1 cellular context compared by ENCODE assay signal in genomic region chr14:58272589-58273372, GRCh38.
TF ChIP-seq lines count a peak whose summit lies in the region.

No MANE protein-coding gene starts in this region.

TF ChIP-seq in HepG2, 621 proteins besides CTCF, POLR2A, EP300 and RAD21 (continued from another document and continues in another):
- TF ChIP-seq THAP11 (CRISPR knock-in tag; IDR thresholded peaks at IDR 0.05) (peak; percentile 58), ZNF30 (CRISPR knock-in tag; IDR thresholded peaks at IDR 0.05) (no peak), KMT2B (CRISPR knock-in tag; IDR thresholded peaks at IDR 0.05) (peak; percentile 56), TGIF2 (CRISPR knock-in tag; IDR thresholded peaks at IDR 0.05) (no peak), KLF9 (CRISPR knock-in tag; IDR thresholded peaks at IDR 0.05; ENCODE audit: low read depth) (no peak), KLF11 (CRISPR knock-in tag; IDR thresholded peaks at IDR 0.05) (no peak), ZUFSP (CRISPR knock-in tag; IDR thresholded peaks at IDR 0.05; ENCODE audit: borderline replicate concordance) (no peak), ZSCAN22 (CRISPR knock-in tag; IDR thresholded peaks at IDR 0.05) (no peak), ZNF414 (CRISPR knock-in tag; IDR thresholded peaks at IDR 0.05) (no peak), ZNF747 (CRISPR knock-in tag; IDR thresholded peaks at IDR 0.05; ENCODE audit: borderline replicate concordance) (no peak), ZBTB7A (CRISPR knock-in tag; IDR thresholded peaks at IDR 0.05) (no peak), ETV6 (CRISPR knock-in tag; conservative IDR thresholded peaks at IDR 0.05) (no peak), ZNF546 (CRISPR knock-in tag; conservative IDR thresholded peaks at IDR 0.05) (no peak), PAWR (CRISPR knock-in tag; IDR thresholded peaks at IDR 0.05; ENCODE audit: borderline replicate concordance) (no peak), ELF1 (CRISPR knock-in tag; IDR thresholded peaks at IDR 0.05) (no peak), RXRB (CRISPR knock-in tag; IDR thresholded peaks at IDR 0.05; ENCODE audit: borderline replicate concordance) (no peak), CENPX (CRISPR knock-in tag; IDR thresholded peaks at IDR 0.05) (no peak), SUZ12 (IDR thresholded peaks at IDR 0.05; ENCODE audit: low read depth, low read length) (no peak), ZNF530 (CRISPR knock-in tag; IDR thresholded peaks at IDR 0.05; ENCODE audit: low read depth) (no peak), E2F5 (CRISPR knock-in tag; conservative IDR thresholded peaks at IDR 0.05) (no peak), SKI (IDR thresholded peaks at IDR 0.05; ENCODE audit: partially characterized antibody) (no peak), NFAT5 (CRISPR knock-in tag; IDR thresholded peaks at IDR 0.05) (no peak), ZNF790 (CRISPR knock-in tag; IDR thresholded peaks at IDR 0.05; ENCODE audit: borderline replicate concordance) (no peak), MAZ (IDR thresholded peaks at IDR 0.05; ENCODE audit: borderline replicate concordance, low read depth, low read length) (no peak), MAZ (CRISPR knock-in tag; IDR thresholded peaks at IDR 0.05; ENCODE audit: low read depth) (no peak), PBX3 (CRISPR knock-in tag; IDR thresholded peaks at IDR 0.05; ENCODE audit: borderline replicate concordance) (no peak), TOE1 (CRISPR knock-in tag; IDR thresholded peaks at IDR 0.05) (no peak), REL (CRISPR knock-in tag; conservative IDR thresholded peaks at IDR 0.05) (no peak), ZNF564 (CRISPR knock-in tag; IDR thresholded peaks at IDR 0.05) (no peak), ZFP41 (CRISPR knock-in tag; IDR thresholded peaks at IDR 0.05; ENCODE audit: borderline replicate concordance) (no peak), HNF4G (IDR thresholded peaks at IDR 0.05; ENCODE audit: borderline replicate concordance, low read depth, low read length) (peak; percentile 76), HNF4G (CRISPR knock-in tag; IDR thresholded peaks at IDR 0.05; ENCODE audit: borderline replicate concordance, low read depth) (no peak), SETDB1 (CRISPR knock-in tag; IDR thresholded peaks at IDR 0.05; ENCODE audit: borderline replicate concordance) (no peak), ZBTB21 (CRISPR knock-in tag; IDR thresholded peaks at IDR 0.05) (no peak), TARDBP (CRISPR knock-in tag; IDR thresholded peaks at IDR 0.05) (peak; percentile 52; the same call in 1 of the 2 replicates), ZBTB20 (CRISPR knock-in tag; IDR thresholded peaks at IDR 0.05; ENCODE audit: borderline replicate concordance, low read depth) (no peak), ZBTB38 (CRISPR knock-in tag; IDR thresholded peaks at IDR 0.05) (no peak), ASH2L (IDR thresholded peaks at IDR 0.05; ENCODE audit: insufficient read length, low read depth, low read length) (peak; percentile 70), ELF3 (CRISPR knock-in tag; IDR thresholded peaks at IDR 0.05) (peak; percentile 82; the same call in 1 of the 2 replicates), ZNF235 (CRISPR knock-in tag; IDR thresholded peaks at IDR 0.05; ENCODE audit: borderline replicate concordance) (no peak), SCMH1 (CRISPR knock-in tag; IDR thresholded peaks at IDR 0.05; ENCODE audit: borderline replicate concordance) (no peak), HNRNPUL1 (IDR thresholded peaks at IDR 0.05; ENCODE audit: low read depth, low read length) (no peak), HIC2 (CRISPR knock-in tag; IDR thresholded peaks at IDR 0.05; ENCODE audit: low read depth) (no peak), RNF219 (CRISPR knock-in tag; IDR thresholded peaks at IDR 0.05) (no peak), ZNF253 (CRISPR knock-in tag; IDR thresholded peaks at IDR 0.05; ENCODE audit: borderline replicate concordance) (no peak), MAFG (CRISPR knock-in tag; IDR thresholded peaks at IDR 0.05) (no peak), ZNF282 (IDR thresholded peaks at IDR 0.05; ENCODE audit: partially characterized antibody) (no peak), FUBP1 (CRISPR knock-in tag; IDR thresholded peaks at IDR 0.05; ENCODE audit: borderline replicate concordance) (no peak), CBFB (CRISPR knock-in tag; IDR thresholded peaks at IDR 0.05) (no peak), HNRNPK (IDR thresholded peaks at IDR 0.05; ENCODE audit: low read depth, low read length, poor library complexity, severe bottlenecking) (no peak), MZF1 (CRISPR knock-in tag; IDR thresholded peaks at IDR 0.05; ENCODE audit: borderline replicate concordance) (no peak), ERF (CRISPR knock-in tag; IDR thresholded peaks at IDR 0.05) (peak; percentile 62), CHD4 (IDR thresholded peaks at IDR 0.05; ENCODE audit: borderline replicate concordance, low read length) (peak; percentile 95), STAG1 (CRISPR knock-in tag; IDR thresholded peaks at IDR 0.05) (peak; percentile 56), IRF2 (CRISPR knock-in tag; IDR thresholded peaks at IDR 0.05) (peak; percentile 79)
- TF ChIP-seq, protein P1, sequence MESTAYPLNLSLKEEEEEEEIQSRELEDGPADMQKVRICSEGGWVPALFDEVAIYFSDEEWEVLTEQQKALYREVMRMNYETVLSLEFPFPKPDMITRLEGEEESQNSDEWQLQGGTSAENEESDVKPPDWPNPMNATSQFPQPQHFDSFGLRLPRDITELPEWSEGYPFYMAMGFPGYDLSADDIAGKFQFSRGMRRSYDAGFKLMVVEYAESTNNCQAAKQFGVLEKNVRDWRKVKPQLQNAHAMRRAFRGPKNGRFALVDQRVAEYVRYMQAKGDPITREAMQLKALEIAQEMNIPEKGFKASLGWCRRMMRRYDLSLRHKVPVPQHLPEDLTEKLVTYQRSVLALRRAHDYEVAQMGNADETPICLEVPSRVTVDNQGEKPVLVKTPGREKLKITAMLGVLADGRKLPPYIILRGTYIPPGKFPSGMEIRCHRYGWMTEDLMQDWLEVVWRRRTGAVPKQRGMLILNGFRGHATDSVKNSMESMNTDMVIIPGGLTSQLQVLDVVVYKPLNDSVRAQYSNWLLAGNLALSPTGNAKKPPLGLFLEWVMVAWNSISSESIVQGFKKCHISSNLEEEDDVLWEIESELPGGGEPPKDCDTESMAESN (CRISPR knock-in tag; conservative IDR thresholded peaks at IDR 0.05) = no peak
